Comparison of ENCODE assay signal across 16 cellular contexts in genomic region chrX:136128743-136129142, GRCh38. TPM values are rescaled to one million over a fixed set of nuclear protein-coding genes. Genes with fewer than 3 reads are reported as not detected.
DNase-seq lines count a peak whose midpoint lies in the region; ATAC-seq and TF ChIP-seq lines count a peak whose summit lies in the region.
"Had no signal": no experiment of that assay in that cellular context is flagged by ENCODE, and none has a peak within 500 bp of the region (broad histone marks: within the 10 kb centered on the region; RNA-seq: fewer than 3 reads in every experiment).

No MANE protein-coding gene starts in this region.

- H3K9me3 Mint-ChIP-seq in activated T-cell treated with anti-CD3 and anti-CD28 coated beads, Interleukin-2, amount 50 U/mL, for 72 hours: peaks cover 0 to 1% of the 10 kb centered on the region in 2 donors
- peaks cover 2% of the 10 kb centered on the region for H3K9me3 Mint-ChIP-seq in activated T-cell treated with anti-CD3 and anti-CD28 coated beads, Interleukin-2, amount 50 U/mL, for 24 hours
- no peaks in the 10 kb centered on the region for H3K9me3 Mint-ChIP-seq in activated naive CD8-positive, alpha-beta T cell treated with anti-CD3 and anti-CD28 coated beads for 36 hours
- no peaks in the 10 kb centered on the region for H3K9me3 Mint-ChIP-seq in activated naive CD8-positive, alpha-beta T cell treated with anti-CD3 and anti-CD28 coated beads, Interleukin-2, amount 50 U/mL, for 24 hours
- H3K9me3 Mint-ChIP-seq: CD4-positive, alpha-beta memory T cell had no signal

- H3K4me1 Mint-ChIP-seq in activated T-cell treated with anti-CD3 and anti-CD28 coated beads, Interleukin-2, amount 50 U/mL, for 72 hours (ENCODE audit: low read depth): peaks cover 8% of the 10 kb centered on the region
- peaks cover 17% of the 10 kb centered on the region for H3K4me1 Mint-ChIP-seq in activated T-cell treated with anti-CD3 and anti-CD28 coated beads, Interleukin-2, amount 50 U/mL, for 24 hours (ENCODE audit: low read depth)
- peaks cover 10% of the 10 kb centered on the region for H3K4me1 Mint-ChIP-seq in activated naive CD8-positive, alpha-beta T cell treated with anti-CD3 and anti-CD28 coated beads for 36 hours
- peaks cover 24% of the 10 kb centered on the region for H3K4me1 Mint-ChIP-seq in activated naive CD8-positive, alpha-beta T cell treated with anti-CD3 and anti-CD28 coated beads, Interleukin-2, amount 50 U/mL, for 24 hours

- peaks cover 7% of the 10 kb centered on the region for H3K27me3 Mint-ChIP-seq in activated T-cell treated with anti-CD3 and anti-CD28 coated beads, Interleukin-2, amount 50 U/mL, for 72 hours (ENCODE audit: low read depth)
- H3K27me3 Mint-ChIP-seq in activated T-cell treated with anti-CD3 and anti-CD28 coated beads, Interleukin-2, amount 50 U/mL, for 24 hours: peaks cover 16% of the 10 kb centered on the region
- no peaks in the 10 kb centered on the region for H3K27me3 Mint-ChIP-seq in activated naive CD8-positive, alpha-beta T cell treated with anti-CD3 and anti-CD28 coated beads for 36 hours
- no peaks in the 10 kb centered on the region for H3K27me3 Mint-ChIP-seq in activated naive CD8-positive, alpha-beta T cell treated with anti-CD3 and anti-CD28 coated beads, Interleukin-2, amount 50 U/mL, for 24 hours
- H3K27me3 Mint-ChIP-seq: CD4-positive, alpha-beta memory T cell had no signal

- no peak for TF ChIP-seq EP300 in gastroesophageal sphincter (IDR thresholded peaks at IDR 0.05)
- no peak for TF ChIP-seq EP300 in sigmoid colon (IDR thresholded peaks at IDR 0.05)

- WGBS in gastroesophageal sphincter (ENCODE audit: low coverage in 1 of 2), 2 donors: 94% methylated on average over 2 of the region's 2 CpGs; no CpG with 5 or more reads in 1 of the 2 donors
- 92 to 93% methylated on average over 2 of the region's 2 CpGs for WGBS in sigmoid colon, 2 donors

- H3K27me3 ChIP-seq in gastroesophageal sphincter (no peaks in the 10 kb centered on the region), sigmoid colon (no peaks in the 10 kb centered on the region)

- no peak for TF ChIP-seq POLR2A in gastroesophageal sphincter (IDR thresholded peaks at IDR 0.05)
- TF ChIP-seq POLR2A in sigmoid colon (IDR thresholded peaks at IDR 0.05): no peak

- TF ChIP-seq CTCF in gastroesophageal sphincter (IDR thresholded peaks at IDR 0.05) (no peak), sigmoid colon (IDR thresholded peaks at IDR 0.05) (no peak)

- H3K36me3 ChIP-seq in gastroesophageal sphincter (no peaks in the 10 kb centered on the region), sigmoid colon (no peaks in the 10 kb centered on the region)
- H3K36me3 ChIP-seq: BLaER1, HAP-1 had no signal

- H3K4me1 ChIP-seq in gastroesophageal sphincter: peaks cover 0 to 13% (median 0%) of the 10 kb centered on the region in 3 donors
- H3K4me1 ChIP-seq in sigmoid colon: peaks cover 0 to 15% (median 7%) of the 10 kb centered on the region in 4 donors
- H3K4me1 ChIP-seq: HAP-1 had no signal

- no peaks in the 10 kb centered on the region for H3K9me3 ChIP-seq in gastroesophageal sphincter
- H3K9me3 ChIP-seq in sigmoid colon: no peaks in the 10 kb centered on the region
- H3K9me3 ChIP-seq: HAP-1 had no signal

- no peak overlapping the region for H3K4me3 Mint-ChIP-seq in activated T-cell treated with anti-CD3 and anti-CD28 coated beads, Interleukin-2, amount 50 U/mL, for 72 hours
- H3K4me3 Mint-ChIP-seq in activated T-cell treated with anti-CD3 and anti-CD28 coated beads, Interleukin-2, amount 50 U/mL, for 24 hours: no peak overlapping the region
- no peak overlapping the region for H3K4me3 Mint-ChIP-seq in activated naive CD8-positive, alpha-beta T cell treated with anti-CD3 and anti-CD28 coated beads for 36 hours
- no peak overlapping the region for H3K4me3 Mint-ChIP-seq in activated naive CD8-positive, alpha-beta T cell treated with anti-CD3 and anti-CD28 coated beads, Interleukin-2, amount 50 U/mL, for 24 hours
- H3K4me3 Mint-ChIP-seq: CD14-positive monocyte; CD4-positive, alpha-beta memory T cell had no signal

- peak overlapping the region; percentile 39 for H3K27ac Mint-ChIP-seq in activated T-cell treated with anti-CD3 and anti-CD28 coated beads, Interleukin-2, amount 50 U/mL, for 72 hours
- no peak overlapping the region for H3K27ac Mint-ChIP-seq in activated T-cell treated with anti-CD3 and anti-CD28 coated beads, Interleukin-2, amount 50 U/mL, for 24 hours
- H3K27ac Mint-ChIP-seq in activated naive CD8-positive, alpha-beta T cell treated with anti-CD3 and anti-CD28 coated beads for 36 hours: no peak overlapping the region
- no peak overlapping the region for H3K27ac Mint-ChIP-seq in activated naive CD8-positive, alpha-beta T cell treated with anti-CD3 and anti-CD28 coated beads, Interleukin-2, amount 50 U/mL, for 24 hours
- H3K27ac Mint-ChIP-seq: CD14-positive monocyte had no signal

- peaks cover 0 to 2% of the 10 kb centered on the region in 2 donors for H3K36me3 Mint-ChIP-seq in activated T-cell treated with anti-CD3 and anti-CD28 coated beads, Interleukin-2, amount 50 U/mL, for 72 hours (ENCODE audit: insufficient read depth in 2 of 2)
- no peaks in the 10 kb centered on the region for H3K36me3 Mint-ChIP-seq in activated T-cell treated with anti-CD3 and anti-CD28 coated beads, Interleukin-2, amount 50 U/mL, for 24 hours (ENCODE audit: low read depth)
- peaks cover 2% of the 10 kb centered on the region for H3K36me3 Mint-ChIP-seq in activated naive CD8-positive, alpha-beta T cell treated with anti-CD3 and anti-CD28 coated beads for 36 hours
- no peaks in the 10 kb centered on the region for H3K36me3 Mint-ChIP-seq in activated naive CD8-positive, alpha-beta T cell treated with anti-CD3 and anti-CD28 coated beads, Interleukin-2, amount 50 U/mL, for 24 hours (ENCODE audit: low read depth)
- H3K36me3 Mint-ChIP-seq: CD14-positive monocyte; CD4-positive, alpha-beta memory T cell had no signal

- no peak for DNase-seq in activated T-cell treated with anti-CD3 and anti-CD28 coated beads, Interleukin-2, amount 50 U/mL, for 72 hours
- no peak for DNase-seq in activated T-cell treated with anti-CD3 and anti-CD28 coated beads, Interleukin-2, amount 50 U/mL, for 24 hours
- DNase-seq in sigmoid colon: no peak
- DNase-seq in activated naive CD8-positive, alpha-beta T cell treated with anti-CD3 and anti-CD28 coated beads for 36 hours: no peak
- no peak for DNase-seq in activated naive CD8-positive, alpha-beta T cell treated with anti-CD3 and anti-CD28 coated beads, Interleukin-2, amount 50 U/mL, for 24 hours
- DNase-seq: CD4-positive, alpha-beta memory T cell; DMS79 treated with DMSO at 0.1 percent for 48 hours; IMR-90 had no signal

- no peak for ATAC-seq in activated T-cell treated with anti-CD3 and anti-CD28 coated beads, Interleukin-2, amount 50 U/mL, for 72 hours (replicated peaks in 1 of 2)
- no peak for ATAC-seq in gastroesophageal sphincter
- no peak for ATAC-seq in HG02970 (IDR thresholded peaks at IDR 0.05; ENCODE audit: low FRiP score, unreplicated experiment)
- ATAC-seq in activated naive CD8-positive, alpha-beta T cell treated with anti-CD3 and anti-CD28 coated beads, Interleukin-2, amount 50 U/mL, for 24 hours: no peak
- ATAC-seq: GM12878, K562 had no signal

- H3K4me3 ChIP-seq in gastroesophageal sphincter (no peak overlapping the region), sigmoid colon (no peak overlapping the region)
- H3K4me3 ChIP-seq: BLaER1, GM12878, HAP-1, K562 had no signal

- H3K27ac ChIP-seq in gastroesophageal sphincter (peak overlapping the region in 3 of 4 donors; percentile 1 to 84 (median 81)), sigmoid colon (peak overlapping the region in 3 of 4 donors; percentile 79 to 86 (median 81))
- H3K27ac ChIP-seq: 22Rv1, BLaER1 had no signal

- intact Hi-C loops in sigmoid colon (cut with DNase I): loop anchor here (5.0 kb wide), 1 partner anchor 66 kb away; no protein-coding TSS in a partner anchor

RNA-seq across cellular contexts. Expression of gene FHL1, which starts 18.6 kb away (rescaled TPM):
- total RNA-seq in activated T-cell treated with anti-CD3 and anti-CD28 coated beads, Interleukin-2, amount 50 U/mL, for 72 hours: 10 to 100 TPM; 15.7 to 18.7 TPM
- total RNA-seq in gastroesophageal sphincter (1,000 to 10,000 TPM; 2,495 to 4,363 (median 3,004) TPM), sigmoid colon (1,000 to 10,000 TPM in 3 of 4 donors, 100 to 1,000 TPM in 1; 701 to 1,465 (median 1,246) TPM)
- 10 to 100 TPM; 27.0 to 73.3 (median 42.2) TPM for polyA plus RNA-seq in sigmoid colon
- total RNA-seq in activated naive CD8-positive, alpha-beta T cell treated with anti-CD3 and anti-CD28 coated beads for 36 hours: 10 to 100 TPM; 12.0 to 15.5 TPM

Comparison
In these comparisons a context has a peak if more than half of its experiments do, and no peak if none do; other contexts are left out.
1. RNA of gene FHL1, which starts 18.6 kb away (total RNA-seq): 2,495 to 4,363 TPM in gastroesophageal sphincter and 701 to 1,465 TPM in sigmoid colon; 15.7 to 18.7 TPM in activated T-cell treated with anti-CD3 and anti-CD28 coated beads, Interleukin-2, amount 50 U/mL, for 72 hours and 12.0 to 15.5 TPM in activated naive CD8-positive, alpha-beta T cell treated with anti-CD3 and anti-CD28 coated beads for 36 hours; every median in the first group is over 10 times any median in the second.